ENCODE assay signal across 8 cellular contexts in genomic region chr22:39243443-39244072, GRCh38. TPM values are rescaled to one million over a fixed set of nuclear protein-coding genes. Genes with fewer than 3 reads are reported as not detected.
DNase-seq lines count a peak whose midpoint lies in the region; ATAC-seq and TF ChIP-seq lines count a peak whose summit lies in the region.

No MANE protein-coding gene starts in this region.

- no peak for TF ChIP-seq CTCF in AG04450 (IDR thresholded peaks at IDR 0.05; ENCODE audit: low read depth, low read length)
- no peak for TF ChIP-seq CTCF in MM.1S (IDR thresholded peaks at IDR 0.05; ENCODE audit: low read length)
- TF ChIP-seq CTCF in colonic mucosa (IDR thresholded peaks at IDR 0.05): no peak

- ATAC-seq in HG02884 (IDR thresholded peaks at IDR 0.05; ENCODE audit: unreplicated experiment): no peak
- ATAC-seq in GM19455 (IDR thresholded peaks at IDR 0.05; ENCODE audit: unreplicated experiment): no peak
- ATAC-seq in HG02571 (IDR thresholded peaks at IDR 0.05; ENCODE audit: unreplicated experiment): no peak

- peaks cover 15% of the 10 kb centered on the region for H3F3A ChIP-seq in MM.1S (ENCODE audit: insufficient read depth, low read length)

- H3K36me3 ChIP-seq in MM.1S (replicated peaks; ENCODE audit: insufficient read depth, low read length): no peaks in the 10 kb centered on the region
- no peaks in the 10 kb centered on the region for H3K36me3 ChIP-seq in colonic mucosa
- H3K36me3 ChIP-seq in muscle layer of duodenum (ENCODE audit: control insufficient read depth in 1 of 2, insufficient read depth in 2 of 2, low read length in 2 of 2): peaks cover 0 to 2% of the 10 kb centered on the region in 2 donors

- H3K9me2 ChIP-seq in MM.1S (replicated peaks; ENCODE audit: insufficient read depth, low read length): no peaks in the 10 kb centered on the region

- DNase-seq in AG04450 (ENCODE audit: low read depth, low spot score) (no peak), MM.1S (peak; percentile 31), colonic mucosa (no peak), HCEC 1CT (no peak)

- H2AFZ ChIP-seq in MM.1S (ENCODE audit: low read length): peak overlapping the region; percentile 70

- CTCF ChIA-PET in AG04450 (lab: Charles Lee): interaction anchor here (1.1 kb wide), 1 partner anchor 72 kb away, joined by 3 read pairs; no protein-coding TSS in a partner anchor

- peaks cover 30% of the 10 kb centered on the region for H3K79me2 ChIP-seq in MM.1S (ENCODE audit: low read length)

- H3K9me3 ChIP-seq in AG04450 (ENCODE audit: control insufficient read depth, insufficient read depth, low read length): no peaks in the 10 kb centered on the region; the same call in 1 of the 2 replicates
- no peaks in the 10 kb centered on the region for H3K9me3 ChIP-seq in MM.1S (replicated peaks; ENCODE audit: insufficient read depth, low read length)
- H3K9me3 ChIP-seq in colonic mucosa: no peaks in the 10 kb centered on the region
- H3K9me3 ChIP-seq in muscle layer of duodenum (ENCODE audit: control insufficient read depth in 1 of 2, low read length in 2 of 2): no peaks in the 10 kb centered on the region

- POLR2A ChIA-PET in AG04450 (lab: Yijun Ruan, JAX): no interaction called here

- H3K27ac ChIP-seq in AG04450 (ENCODE audit: low read depth, low read length) (no peak overlapping the region), MM.1S (ENCODE audit: low read length) (peak overlapping the region; percentile 47; the same call in 1 of the 2 replicates), colonic mucosa (peak overlapping the region; percentile 44), muscle layer of duodenum (ENCODE audit: low read length) (no peak overlapping the region)

- H3K9ac ChIP-seq in MM.1S (ENCODE audit: low read length) (peak overlapping the region; percentile 68), colonic mucosa (ENCODE audit: low read depth in 2 of 2, low read length in 2 of 2) (peak overlapping the region; percentile 19 to 63)

- H3K4me3 ChIP-seq in AG04450 (ENCODE audit: low read depth, low read length): peak overlapping the region; percentile 13; the same call in 1 of the 2 replicates
- peak overlapping the region; percentile 84 for H3K4me3 ChIP-seq in MM.1S (ENCODE audit: low read length)
- peak overlapping the region; percentile 32 for H3K4me3 ChIP-seq in colonic mucosa
- peak overlapping the region; percentile 57 to 73 for H3K4me3 ChIP-seq in muscle layer of duodenum (ENCODE audit: low read depth in 1 of 2, low read length in 2 of 2)

- H3K4me2 ChIP-seq in MM.1S (ENCODE audit: low read depth, low read length): peak overlapping the region; percentile 98

- intact Hi-C loops in colonic mucosa (cut with DNase I): loop anchor here (10.0 kb wide), 1 partner anchor 61 kb away; no protein-coding TSS in a partner anchor

- no peaks in the 10 kb centered on the region for H4K20me1 ChIP-seq in MM.1S (ENCODE audit: insufficient read depth, low read length)

- H3K27me3 ChIP-seq in AG04450 (ENCODE audit: control insufficient read depth, insufficient read depth, low read length) (peaks cover 55% of the 10 kb centered on the region), MM.1S (replicated peaks; ENCODE audit: insufficient read depth, low read length) (peaks cover 6% of the 10 kb centered on the region; the same call in 1 of the 2 replicates), colonic mucosa (peaks cover 42% of the 10 kb centered on the region), muscle layer of duodenum (ENCODE audit: low read depth, low read length) (peaks cover 19% of the 10 kb centered on the region)

- H3K4me1 ChIP-seq in MM.1S (ENCODE audit: low read length) (peaks cover 41% of the 10 kb centered on the region), colonic mucosa (peaks cover 17% of the 10 kb centered on the region), muscle layer of duodenum (ENCODE audit: control insufficient read depth in 1 of 2, insufficient read depth in 2 of 2, low read length in 2 of 2) (peaks cover 0 to 28% of the 10 kb centered on the region in 2 donors)

RNA-seq across cellular contexts. Expression of gene PDGFB, which starts 1.2 kb away (rescaled TPM):
- 0.12 and 0.19 TPM in 2 replicates for polyA plus RNA-seq in AG04450 (2011; rRNA removed)
- polyA minus RNA-seq in AG04450 (2011; rRNA and poly(A)+ RNA removed): 0.41 and 0.78 TPM in 2 replicates
- 1 to 10 TPM; 1.9 to 5.6 TPM for total RNA-seq in colonic mucosa

Comparison
In these comparisons a context has a peak if more than half of its experiments do, and no peak if none do; other contexts are left out.
1. H3K27ac ChIP-seq: peak in MM.1S (single experiment) and colonic mucosa (single experiment); none in AG04450 (single experiment) and muscle layer of duodenum (single experiment).
2. H3K4me3 ChIP-seq: peak in every context shown above with its lines; median percentile 84 in MM.1S; 65 in muscle layer of duodenum; 32 in colonic mucosa; 13 in AG04450.